Comparison of ENCODE assay signal across 1 cellular context in genomic region chr11:112345166-112345565, GRCh38.
TF ChIP-seq lines count a peak whose summit lies in the region.

No MANE protein-coding gene starts in this region.

TF ChIP-seq in IMR-90, 13 proteins besides CTCF, POLR2A, EP300 and RAD21 (continued from another document):
- TF ChIP-seq RCOR1 (IDR thresholded peaks at IDR 0.05; ENCODE audit: insufficient replicate concordance, low read length): no peak
- TF ChIP-seq MAFK (IDR thresholded peaks at IDR 0.05; ENCODE audit: low read depth, low read length): no peak
- TF ChIP-seq CEBPB (IDR thresholded peaks at IDR 0.05; ENCODE audit: low read depth, low read length): no peak
